ENCODE assay signal across 1 cellular context in the genomic region with DNA sequence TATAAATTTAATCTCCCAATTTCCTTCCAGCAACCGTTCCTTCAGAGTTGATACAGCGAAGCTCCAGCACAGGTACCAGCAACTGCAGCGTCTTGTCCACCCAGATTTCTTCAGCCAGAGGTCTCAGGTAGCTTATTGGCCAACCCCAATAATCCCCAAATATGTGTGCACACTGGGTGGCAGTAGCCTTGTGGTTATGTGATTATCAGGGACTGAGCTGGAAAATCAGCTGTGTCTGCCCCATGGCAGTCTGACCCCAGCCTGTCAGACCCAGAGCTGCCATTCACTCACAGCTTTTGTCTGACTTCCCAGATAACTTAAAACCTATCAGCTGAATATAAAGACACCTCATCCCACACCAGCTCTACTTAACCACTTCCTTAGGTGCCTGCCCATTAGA.
TF ChIP-seq lines count a peak whose summit lies in the region.

No MANE protein-coding gene starts in this region.

TF ChIP-seq in HepG2, 621 proteins besides CTCF, POLR2A, EP300 and RAD21:
- TF ChIP-seq ZNF570 (CRISPR knock-in tag; IDR thresholded peaks at IDR 0.05; ENCODE audit: borderline replicate concordance) = no peak
- TF ChIP-seq, protein P1, sequence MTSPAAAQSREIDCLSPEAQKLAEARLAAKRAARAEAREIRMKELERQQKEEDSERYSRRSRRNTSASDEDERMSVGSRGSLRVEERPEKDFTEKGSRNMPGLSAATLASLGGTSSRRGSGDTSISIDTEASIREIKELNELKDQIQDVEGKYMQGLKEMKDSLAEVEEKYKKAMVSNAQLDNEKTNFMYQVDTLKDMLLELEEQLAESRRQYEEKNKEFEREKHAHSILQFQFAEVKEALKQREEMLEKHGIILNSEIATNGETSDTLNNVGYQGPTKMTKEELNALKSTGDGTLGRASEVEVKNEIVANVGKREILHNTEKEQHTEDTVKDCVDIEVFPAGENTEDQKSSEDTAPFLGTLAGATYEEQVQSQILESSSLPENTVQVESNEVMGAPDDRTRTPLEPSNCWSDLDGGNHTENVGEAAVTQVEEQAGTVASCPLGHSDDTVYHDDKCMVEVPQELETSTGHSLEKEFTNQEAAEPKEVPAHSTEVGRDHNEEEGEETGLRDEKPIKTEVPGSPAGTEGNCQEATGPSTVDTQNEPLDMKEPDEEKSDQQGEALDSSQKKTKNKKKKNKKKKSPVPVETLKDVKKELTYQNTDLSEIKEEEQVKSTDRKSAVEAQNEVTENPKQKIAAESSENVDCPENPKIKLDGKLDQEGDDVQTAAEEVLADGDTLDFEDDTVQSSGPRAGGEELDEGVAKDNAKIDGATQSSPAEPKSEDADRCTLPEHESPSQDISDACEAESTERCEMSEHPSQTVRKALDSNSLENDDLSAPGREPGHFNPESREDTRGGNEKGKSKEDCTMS (CRISPR knock-in tag; conservative IDR thresholded peaks at IDR 0.05) = no peak
- no peak for TF ChIP-seq ZFP37 (CRISPR knock-in tag; IDR thresholded peaks at IDR 0.05; ENCODE audit: borderline replicate concordance)
- TF ChIP-seq, protein P2, sequence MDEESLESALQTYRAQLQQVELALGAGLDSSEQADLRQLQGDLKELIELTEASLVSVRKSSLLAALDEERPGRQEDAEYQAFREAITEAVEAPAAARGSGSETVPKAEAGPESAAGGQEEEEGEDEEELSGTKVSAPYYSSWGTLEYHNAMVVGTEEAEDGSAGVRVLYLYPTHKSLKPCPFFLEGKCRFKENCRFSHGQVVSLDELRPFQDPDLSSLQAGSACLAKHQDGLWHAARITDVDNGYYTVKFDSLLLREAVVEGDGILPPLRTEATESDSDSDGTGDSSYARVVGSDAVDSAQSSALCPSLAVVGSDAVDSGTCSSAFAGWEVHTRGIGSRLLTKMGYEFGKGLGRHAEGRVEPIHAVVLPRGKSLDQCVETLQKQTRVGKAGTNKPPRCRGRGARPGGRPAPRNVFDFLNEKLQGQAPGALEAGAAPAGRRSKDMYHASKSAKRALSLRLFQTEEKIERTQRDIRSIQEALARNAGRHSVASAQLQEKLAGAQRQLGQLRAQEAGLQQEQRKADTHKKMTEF (CRISPR knock-in tag; IDR thresholded peaks at IDR 0.05) = no peak
- no peak for TF ChIP-seq KDM4B (CRISPR knock-in tag; IDR thresholded peaks at IDR 0.05)
- no peak for TF ChIP-seq RBM39 (IDR thresholded peaks at IDR 0.05; ENCODE audit: low read depth, low read length, poor library complexity, severe bottlenecking)
- no peak for TF ChIP-seq FOXM1 (CRISPR knock-in tag; IDR thresholded peaks at IDR 0.05)
- TF ChIP-seq ZBTB7A (CRISPR knock-in tag; IDR thresholded peaks at IDR 0.05) = no peak
- TF ChIP-seq NKX3-1 (CRISPR knock-in tag; IDR thresholded peaks at IDR 0.05) = no peak
- TF ChIP-seq ZNF121 (CRISPR knock-in tag; IDR thresholded peaks at IDR 0.05) = peak; percentile 54; the same call in 1 of the 2 replicates
- peak; percentile 20; the same call in 1 of the 2 replicates for TF ChIP-seq STAG1 (CRISPR knock-in tag; IDR thresholded peaks at IDR 0.05)
- TF ChIP-seq ZNF7 (CRISPR knock-in tag; IDR thresholded peaks at IDR 0.05) = peak; percentile 78
- no peak for TF ChIP-seq KLF9 (CRISPR knock-in tag; IDR thresholded peaks at IDR 0.05; ENCODE audit: low read depth)
- TF ChIP-seq PHB2 (IDR thresholded peaks at IDR 0.05; ENCODE audit: partially characterized antibody) = no peak
